Comparison of ENCODE assay signal across 1 cellular context in the genomic region with DNA sequence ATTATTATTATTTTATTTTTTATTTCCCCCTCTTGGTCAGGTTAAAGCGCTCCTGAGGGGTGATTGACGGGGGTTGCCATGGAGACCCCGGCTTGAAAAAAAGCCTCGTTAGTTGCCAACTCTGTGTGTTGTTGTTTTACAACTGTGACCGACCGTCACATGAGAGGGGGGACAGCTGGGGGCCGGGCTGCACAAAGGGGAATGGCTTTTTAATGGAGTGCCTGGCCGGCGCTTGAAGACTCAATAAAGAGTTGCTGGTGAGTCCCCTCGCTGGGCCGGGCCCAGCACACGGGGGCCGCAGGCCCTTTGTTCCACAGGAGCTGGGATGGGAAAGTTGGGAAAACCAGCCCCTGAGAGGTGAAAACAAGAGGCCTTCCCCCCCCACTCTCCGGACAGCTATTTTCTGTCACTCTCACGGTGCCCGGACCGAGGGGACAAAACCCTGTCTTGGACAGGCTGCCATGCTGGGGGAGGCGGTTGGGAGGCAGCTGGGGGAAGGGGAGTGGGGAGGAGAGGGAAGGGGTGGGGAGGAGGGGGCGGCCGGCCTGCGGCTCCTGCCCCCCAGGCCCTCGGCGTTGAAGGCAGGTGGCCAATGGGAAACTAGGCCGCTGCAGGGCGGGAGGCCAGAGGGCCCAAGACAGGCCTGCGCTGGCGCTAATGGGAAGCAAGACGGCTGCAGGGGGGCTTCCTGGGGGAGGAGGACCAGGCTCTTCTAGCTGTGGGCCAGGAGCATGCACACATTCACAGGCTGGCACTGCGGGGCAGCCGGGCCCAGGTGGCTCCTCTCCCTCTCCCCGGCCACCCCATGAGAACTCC.
TF ChIP-seq lines count a peak whose summit lies in the region.

No MANE protein-coding gene starts in this region.

TF ChIP-seq in H1, 55 proteins besides CTCF, POLR2A, EP300 and RAD21:
- TF ChIP-seq RFX5 (IDR thresholded peaks at IDR 0.05; ENCODE audit: borderline replicate concordance, low read depth, low read length) (no peak), TBP (IDR thresholded peaks at IDR 0.05; ENCODE audit: low read depth, low read length) (no peak), MAFK (IDR thresholded peaks at IDR 0.05; ENCODE audit: low read depth, low read length) (no peak), GABPA (IDR thresholded peaks at IDR 0.05; ENCODE audit: borderline replicate concordance, insufficient read depth, low read length) (no peak), KDM5A (IDR thresholded peaks at IDR 0.05; ENCODE audit: low read length) (no peak), CBX5 (IDR thresholded peaks at IDR 0.05; ENCODE audit: low read depth, low read length) (no peak), JUN (IDR thresholded peaks at IDR 0.05; ENCODE audit: low read depth, low read length) (no peak)
- TF ChIP-seq, protein P1, sequence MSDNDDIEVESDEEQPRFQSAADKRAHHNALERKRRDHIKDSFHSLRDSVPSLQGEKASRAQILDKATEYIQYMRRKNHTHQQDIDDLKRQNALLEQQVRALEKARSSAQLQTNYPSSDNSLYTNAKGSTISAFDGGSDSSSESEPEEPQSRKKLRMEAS (IDR thresholded peaks at IDR 0.05), result peak; percentile 10; the same call in 1 of the 2 replicates
